1 cellular context compared by ENCODE assay signal in the genomic region with DNA sequence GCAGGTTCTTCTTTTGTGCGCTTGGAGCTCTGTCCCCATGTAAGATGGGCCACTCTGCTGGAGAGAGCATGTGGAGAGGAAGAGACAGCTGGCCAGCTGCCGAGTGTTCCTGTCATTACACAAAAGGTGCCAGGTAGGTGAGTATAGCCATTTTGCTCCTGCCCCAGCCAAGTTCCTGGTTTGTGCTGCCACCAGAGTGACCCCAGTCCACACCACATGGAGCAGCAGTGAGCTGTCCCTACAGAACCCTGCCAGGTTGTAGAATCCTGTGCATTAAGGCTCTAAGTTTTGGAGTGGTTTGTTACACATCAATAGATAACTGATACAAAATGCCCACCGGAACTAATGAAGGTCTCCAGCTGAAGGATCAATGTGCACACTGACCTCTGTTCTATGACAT.
TF ChIP-seq lines count a peak whose summit lies in the region.

No MANE protein-coding gene starts in this region.

TF ChIP-seq in WTC11, 78 proteins besides CTCF, POLR2A, EP300 and RAD21 (continued from another document):
- TF ChIP-seq, protein P1, sequence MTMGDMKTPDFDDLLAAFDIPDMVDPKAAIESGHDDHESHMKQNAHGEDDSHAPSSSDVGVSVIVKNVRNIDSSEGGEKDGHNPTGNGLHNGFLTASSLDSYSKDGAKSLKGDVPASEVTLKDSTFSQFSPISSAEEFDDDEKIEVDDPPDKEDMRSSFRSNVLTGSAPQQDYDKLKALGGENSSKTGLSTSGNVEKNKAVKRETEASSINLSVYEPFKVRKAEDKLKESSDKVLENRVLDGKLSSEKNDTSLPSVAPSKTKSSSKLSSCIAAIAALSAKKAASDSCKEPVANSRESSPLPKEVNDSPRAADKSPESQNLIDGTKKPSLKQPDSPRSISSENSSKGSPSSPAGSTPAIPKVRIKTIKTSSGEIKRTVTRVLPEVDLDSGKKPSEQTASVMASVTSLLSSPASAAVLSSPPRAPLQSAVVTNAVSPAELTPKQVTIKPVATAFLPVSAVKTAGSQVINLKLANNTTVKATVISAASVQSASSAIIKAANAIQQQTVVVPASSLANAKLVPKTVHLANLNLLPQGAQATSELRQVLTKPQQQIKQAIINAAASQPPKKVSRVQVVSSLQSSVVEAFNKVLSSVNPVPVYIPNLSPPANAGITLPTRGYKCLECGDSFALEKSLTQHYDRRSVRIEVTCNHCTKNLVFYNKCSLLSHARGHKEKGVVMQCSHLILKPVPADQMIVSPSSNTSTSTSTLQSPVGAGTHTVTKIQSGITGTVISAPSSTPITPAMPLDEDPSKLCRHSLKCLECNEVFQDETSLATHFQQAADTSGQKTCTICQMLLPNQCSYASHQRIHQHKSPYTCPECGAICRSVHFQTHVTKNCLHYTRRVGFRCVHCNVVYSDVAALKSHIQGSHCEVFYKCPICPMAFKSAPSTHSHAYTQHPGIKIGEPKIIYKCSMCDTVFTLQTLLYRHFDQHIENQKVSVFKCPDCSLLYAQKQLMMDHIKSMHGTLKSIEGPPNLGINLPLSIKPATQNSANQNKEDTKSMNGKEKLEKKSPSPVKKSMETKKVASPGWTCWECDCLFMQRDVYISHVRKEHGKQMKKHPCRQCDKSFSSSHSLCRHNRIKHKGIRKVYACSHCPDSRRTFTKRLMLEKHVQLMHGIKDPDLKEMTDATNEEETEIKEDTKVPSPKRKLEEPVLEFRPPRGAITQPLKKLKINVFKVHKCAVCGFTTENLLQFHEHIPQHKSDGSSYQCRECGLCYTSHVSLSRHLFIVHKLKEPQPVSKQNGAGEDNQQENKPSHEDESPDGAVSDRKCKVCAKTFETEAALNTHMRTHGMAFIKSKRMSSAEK (CRISPR knock-in tag; IDR thresholded peaks at IDR 0.05; ENCODE audit: borderline replicate concordance): no peak
- TF ChIP-seq, protein P2, sequence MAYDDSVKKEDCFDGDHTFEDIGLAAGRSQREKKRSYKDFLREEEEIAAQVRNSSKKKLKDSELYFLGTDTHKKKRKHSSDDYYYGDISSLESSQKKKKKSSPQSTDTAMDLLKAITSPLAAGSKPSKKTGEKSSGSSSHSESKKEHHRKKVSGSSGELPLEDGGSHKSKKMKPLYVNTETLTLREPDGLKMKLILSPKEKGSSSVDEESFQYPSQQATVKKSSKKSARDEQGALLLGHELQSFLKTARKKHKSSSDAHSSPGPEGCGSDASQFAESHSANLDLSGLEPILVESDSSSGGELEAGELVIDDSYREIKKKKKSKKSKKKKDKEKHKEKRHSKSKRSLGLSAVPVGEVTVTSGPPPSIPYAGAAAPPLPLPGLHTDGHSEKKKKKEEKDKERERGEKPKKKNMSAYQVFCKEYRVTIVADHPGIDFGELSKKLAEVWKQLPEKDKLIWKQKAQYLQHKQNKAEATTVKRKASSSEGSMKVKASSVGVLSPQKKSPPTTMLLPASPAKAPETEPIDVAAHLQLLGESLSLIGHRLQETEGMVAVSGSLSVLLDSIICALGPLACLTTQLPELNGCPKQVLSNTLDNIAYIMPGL (CRISPR knock-in tag; IDR thresholded peaks at IDR 0.05): no peak
